ENCODE assay signal across 9 cellular contexts in genomic region chr6:37019065-37019450, GRCh38. TPM values are rescaled to one million over a fixed set of nuclear protein-coding genes. Genes with fewer than 3 reads are reported as not detected.
DNase-seq lines count a peak whose midpoint lies in the region; FAIRE-seq and TF ChIP-seq lines count a peak whose summit lies in the region.
"Had no signal": no experiment of that assay in that cellular context is flagged by ENCODE, and none has a peak within 500 bp of the region (broad histone marks: within the 10 kb centered on the region; RNA-seq: fewer than 3 reads in every experiment).

No MANE protein-coding gene starts in this region.

- CTCF ChIA-PET in HEK293 (lab: Yijun Ruan, JAX), result interaction anchor here (0.6 to 20.3 kb wide), 48 partner anchors 9 to 551 kb away, joined by 3 to 845 read pairs (median 9); partner anchors contain the start of genes C6orf89, FGD2, MTCH1 and PIM1

- no peak for TF ChIP-seq CTCF in BE2C (IDR thresholded peaks at IDR 0.05; ENCODE audit: low read depth, low read length)
- no peak for TF ChIP-seq CTCF in HEK293 (tag by site-specific recombination; IDR thresholded peaks at IDR 0.05)
- TF ChIP-seq CTCF in kidney (IDR thresholded peaks at IDR 0.05; ENCODE audit: borderline replicate concordance, extremely low read depth, insufficient read depth), result no peak
- no peak for TF ChIP-seq CTCF in GM13977 (IDR thresholded peaks at IDR 0.05; ENCODE audit: extremely low read depth, insufficient read depth, missing control alignments)
- TF ChIP-seq CTCF in tibial artery (IDR thresholded peaks at IDR 0.05), result no peak

- POLR2A ChIA-PET in HEK293 (lab: Yijun Ruan, JAX), result interaction anchor here (0.5 to 2.4 kb wide), 5 partner anchors 33 to 253 kb away, joined by 3 to 14 read pairs (median 5); partner anchors contain the start of gene MTCH1

- H3K27ac ChIP-seq in HEK293 (ENCODE audit: extremely low read depth, low read depth, low read length) (no peak overlapping the region), kidney (ENCODE audit: low read depth in 2 of 2, low read length in 2 of 2) (peak overlapping the region in 1 of 2 donors; percentile 41), tibial artery (no peak overlapping the region)

- H3K4me3 ChIP-seq in BE2C (ENCODE audit: low read depth, low read length), result no peak overlapping the region
- no peak overlapping the region for H3K4me3 ChIP-seq in HEK293 (ENCODE audit: low read depth, low read length)
- H3K4me3 ChIP-seq in kidney (ENCODE audit: low read length in 2 of 2), result no peak overlapping the region
- no peak overlapping the region for H3K4me3 ChIP-seq in tibial artery

- H3K4me1 ChIP-seq in BE2C (peaks cover 16% of the 10 kb centered on the region), HEK293 (ENCODE audit: control insufficient read depth, insufficient read depth, low read length) (peaks cover 3% of the 10 kb centered on the region; the same call in 1 of the 2 replicates), kidney (ENCODE audit: control insufficient read depth in 1 of 2, insufficient read depth in 1 of 2, low read depth in 1 of 2, low read length in 2 of 2) (peaks cover 4 to 17% of the 10 kb centered on the region in 2 donors), tibial artery (peaks cover 0 to 13% (median 6%) of the 10 kb centered on the region in 4 donors)

- H3K9me3 ChIP-seq in BE2C, result no peaks in the 10 kb centered on the region
- no peaks in the 10 kb centered on the region for H3K9me3 ChIP-seq in HEK293 (ENCODE audit: control insufficient read depth, insufficient read depth, low read depth, low read length)
- no peaks in the 10 kb centered on the region for H3K9me3 ChIP-seq in kidney (ENCODE audit: control insufficient read depth in 1 of 2, low read length in 2 of 2)
- no peaks in the 10 kb centered on the region for H3K9me3 ChIP-seq in tibial artery

- in situ Hi-C loops in GM13977 (cut with MboI; ENCODE audit: low pct_unique_long_range_greater_than_20kb, low sequenced_read_pairs, unreplicated experiment), result loop anchor here (10.0 kb wide), 1 partner anchor 244 kb away; no protein-coding TSS in a partner anchor

- H3K27me3 ChIP-seq in BE2C (no peaks in the 10 kb centered on the region), tibial artery (no peaks in the 10 kb centered on the region)

- no peak for FAIRE-seq in RCC 7860 (lab: Jason Lieb, UNC)
- FAIRE-seq in kidney (lab: Jason Lieb, UNC), result no peak

- no peaks in the 10 kb centered on the region for H3K36me3 ChIP-seq in BE2C
- no peaks in the 10 kb centered on the region for H3K36me3 ChIP-seq in HEK293 (ENCODE audit: control insufficient read depth in 2 of 2, insufficient read depth in 1 of 2, low read length in 2 of 2)
- no peaks in the 10 kb centered on the region for H3K36me3 ChIP-seq in kidney (ENCODE audit: control insufficient read depth in 1 of 2, insufficient read depth in 2 of 2, low read length in 2 of 2)
- H3K36me3 ChIP-seq in tibial artery, result no peaks in the 10 kb centered on the region

- DNase-seq in BE2C, result peak; percentile 65
- DNase-seq in RCC 7860 (ENCODE audit: low spot score), result peak; percentile 23
- no peak for DNase-seq in kidney
- no peak for DNase-seq in GM13977 (ENCODE audit: low spot score)
- DNase-seq in tibial artery, result no peak
- DNase-seq in activated CD4-positive, alpha-beta T cell treated with anti-CD3 and anti-CD28 coated beads, Interleukin-2, amount 50 U/mL, for 4 hours, result no peak
- no peak for DNase-seq in COLO829 (ENCODE audit: low spot score)

- intact Hi-C loops in kidney (cut with DNase I) (loop anchor here (10.0 kb wide), 1 partner anchor 134 kb away; the partner anchor contains the start of gene C6orf89), tibial artery (cut with DNase I; ENCODE audit: low total_unique reads) (loop anchor here (5.0 to 10.0 kb wide), 2 partner anchors 134 to 252 kb away; partner anchors contain the start of gene C6orf89)

- H3K9ac ChIP-seq in kidney (ENCODE audit: low read length in 2 of 2), result peak overlapping the region; percentile 22 to 27

TF ChIP-seq in HEK293, 187 proteins besides CTCF, POLR2A, EP300 and RAD21 (continues in another document):
- TF ChIP-seq ZNF366 (tag by site-specific recombination; conservative IDR thresholded peaks at IDR 0.05), result peak; percentile 56
- TF ChIP-seq ZNF26 (tag by site-specific recombination; IDR thresholded peaks at IDR 0.05), result no peak
- peak; percentile 82 for TF ChIP-seq SCRT2 (tag by site-specific recombination; IDR thresholded peaks at IDR 0.05)
- TF ChIP-seq ZNF398 (tag by site-specific recombination; IDR thresholded peaks at IDR 0.05), result no peak
- TF ChIP-seq MZF1 (tag by site-specific recombination; IDR thresholded peaks at IDR 0.05; ENCODE audit: borderline replicate concordance), result no peak
- TF ChIP-seq HIC1 (tag by site-specific recombination; IDR thresholded peaks at IDR 0.05), result no peak
- peak; percentile 60 for TF ChIP-seq PRDM10 (tag by site-specific recombination; IDR thresholded peaks at IDR 0.05)
- TF ChIP-seq ZBTB48 (tag by site-specific recombination; IDR thresholded peaks at IDR 0.05), result peak; percentile 36; the same call in 1 of the 2 replicates

RNA-seq across cellular contexts. Expression of gene FGD2, which starts 13.6 kb away (rescaled TPM):
- not detected for polyA plus RNA-seq in BE2C (2012; ENCODE audit: insufficient read depth, insufficient read length, low read depth)
- total RNA-seq in kidney, result 49.5 TPM
- polyA plus RNA-seq in kidney (ENCODE audit: insufficient read depth, low read depth, low replicate concordance), result 0.97 TPM
- total RNA-seq: H4 had no signal

RNA-seq across cellular contexts. Expression of gene MTCH1, which starts 33.1 kb away (rescaled TPM):
- polyA plus RNA-seq in BE2C (2012; ENCODE audit: insufficient read depth, insufficient read length, low read depth), result 205 TPM
- total RNA-seq in kidney, result 194 TPM
- polyA plus RNA-seq in kidney (ENCODE audit: insufficient read depth, low read depth, low replicate concordance), result 202 TPM

Comparison
In these comparisons a context has a peak if more than half of its experiments do, and no peak if none do; other contexts are left out.
1. DNase-seq: peak in BE2C (single experiment) and RCC 7860 (single experiment); none in kidney (single experiment), GM13977 (single experiment), tibial artery (0 of 2), activated CD4-positive, alpha-beta T cell treated with anti-CD3 and anti-CD28 coated beads, Interleukin-2, amount 50 U/mL, for 4 hours (0 of 2) and COLO829 (single experiment).